In the genomic region with DNA sequence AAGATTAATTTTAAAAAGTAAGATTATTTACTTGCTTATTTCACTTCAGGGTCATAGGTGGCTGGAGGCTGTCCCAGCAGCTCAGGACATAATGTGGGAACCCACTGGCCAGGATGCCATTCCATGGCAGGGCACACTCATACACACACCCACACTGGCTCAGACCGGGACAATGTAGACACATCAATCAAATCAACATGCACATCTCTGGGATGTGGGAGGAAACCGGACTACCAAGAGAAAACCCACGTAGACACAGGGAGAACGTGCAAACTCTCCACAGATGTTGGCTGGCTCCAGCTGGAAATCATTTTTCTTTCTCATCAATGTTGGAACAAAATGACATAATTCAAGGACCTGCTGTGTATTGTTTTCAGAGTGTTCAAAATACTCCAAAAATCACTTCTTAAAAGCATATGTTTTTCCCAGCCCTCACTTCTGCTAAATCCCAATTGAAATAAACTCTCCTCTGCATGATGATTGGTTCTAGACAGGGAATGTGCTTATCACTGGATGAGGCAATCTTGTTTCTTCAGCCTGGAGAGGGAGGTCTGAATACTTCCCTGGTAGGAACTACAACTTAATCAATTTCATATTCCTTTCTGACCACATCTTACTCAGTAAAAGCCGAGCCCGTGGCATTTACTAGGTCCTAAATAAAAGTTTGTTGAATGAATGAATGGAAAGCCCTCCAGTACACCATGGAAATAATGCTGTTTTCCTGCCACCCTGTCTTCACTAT, we compare ENCODE assay signal across 2 cellular contexts.
TF ChIP-seq lines count a peak whose summit lies in the region.

No MANE protein-coding gene starts in this region.

TF ChIP-seq in IMR-90, 13 proteins besides CTCF, POLR2A, EP300 and RAD21:
- no peak for TF ChIP-seq MAZ (IDR thresholded peaks at IDR 0.05; ENCODE audit: borderline replicate concordance, low read depth, low read length)
- no peak for TF ChIP-seq NFE2L2 (IDR thresholded peaks at IDR 0.05; ENCODE audit: low read depth, low read length)
- TF ChIP-seq CEBPB (IDR thresholded peaks at IDR 0.05; ENCODE audit: low read depth, low read length): peak; percentile 43; the same call in 1 of the 2 replicates
TF ChIP-seq in IMR-90: peak in this region for 1.

TF ChIP-seq in K562, 482 proteins besides CTCF, POLR2A, EP300 and RAD21:
- TF ChIP-seq BRCA1 (IDR thresholded peaks at IDR 0.05) (no peak), BRCA1 (CRISPR knock-in tag; IDR thresholded peaks at IDR 0.05) (no peak), RBM22 (IDR thresholded peaks at IDR 0.05; ENCODE audit: low read depth, low read length, poor library complexity, severe bottlenecking) (no peak), TRIM24 (IDR thresholded peaks at IDR 0.05) (peak in 1 of 2 experiments; percentile 34; a peak in 1 of 4 replicates), ZNF133 (CRISPR knock-in tag; IDR thresholded peaks at IDR 0.05) (no peak), CBFA2T3 (IDR thresholded peaks at IDR 0.05) (peak; percentile 21; the same call in 1 of the 2 replicates), ARID1B (IDR thresholded peaks at IDR 0.05) (peak; percentile 48; the same call in 1 of the 2 replicates), L3MBTL2 (IDR thresholded peaks at IDR 0.05) (0 out of 2 replicates have a peak, but pooled peaks have one; percentile 11), ZNF354B (CRISPR knock-in tag; IDR thresholded peaks at IDR 0.05) (no peak), TEAD4 (IDR thresholded peaks at IDR 0.05; ENCODE audit: low read length) (peak; percentile 56; the same call in 1 of the 2 replicates), TEAD4 (CRISPR knock-in tag; IDR thresholded peaks at IDR 0.05; ENCODE audit: borderline replicate concordance) (no peak), CEBPB (tag; IDR thresholded peaks at IDR 0.05) (peak; percentile 90), JUN (IDR thresholded peaks at IDR 0.05; ENCODE audit: borderline replicate concordance, low read depth, low read length) (0 out of 2 replicates have a peak, but pooled peaks have one; percentile 19), JUN (CRISPR knock-in tag; IDR thresholded peaks at IDR 0.05; ENCODE audit: borderline replicate concordance) (no peak), ZNF766 (CRISPR knock-in tag; conservative IDR thresholded peaks at IDR 0.05) (peak; percentile 76), BMI1 (IDR thresholded peaks at IDR 0.05; ENCODE audit: low read length) (peak; percentile 29; the same call in 1 of the 2 replicates), JUND (IDR thresholded peaks at IDR 0.05; ENCODE audit: borderline replicate concordance, low read depth, low read length) (peak; percentile 31; the same call in 1 of the 2 replicates), JUND (tag; IDR thresholded peaks at IDR 0.05; ENCODE audit: borderline replicate concordance, low read depth, low read length) (no peak), CEBPG (CRISPR knock-in tag; IDR thresholded peaks at IDR 0.05) (no peak), CEBPG (tag; conservative IDR thresholded peaks at IDR 0.05 in 1 of 2, IDR thresholded peaks at IDR 0.05 in 1 of 2) (peak; percentile 59 to 64), STAT5A (IDR thresholded peaks at IDR 0.05; ENCODE audit: borderline replicate concordance, low read length) (no peak)
- TF ChIP-seq, protein P1, sequence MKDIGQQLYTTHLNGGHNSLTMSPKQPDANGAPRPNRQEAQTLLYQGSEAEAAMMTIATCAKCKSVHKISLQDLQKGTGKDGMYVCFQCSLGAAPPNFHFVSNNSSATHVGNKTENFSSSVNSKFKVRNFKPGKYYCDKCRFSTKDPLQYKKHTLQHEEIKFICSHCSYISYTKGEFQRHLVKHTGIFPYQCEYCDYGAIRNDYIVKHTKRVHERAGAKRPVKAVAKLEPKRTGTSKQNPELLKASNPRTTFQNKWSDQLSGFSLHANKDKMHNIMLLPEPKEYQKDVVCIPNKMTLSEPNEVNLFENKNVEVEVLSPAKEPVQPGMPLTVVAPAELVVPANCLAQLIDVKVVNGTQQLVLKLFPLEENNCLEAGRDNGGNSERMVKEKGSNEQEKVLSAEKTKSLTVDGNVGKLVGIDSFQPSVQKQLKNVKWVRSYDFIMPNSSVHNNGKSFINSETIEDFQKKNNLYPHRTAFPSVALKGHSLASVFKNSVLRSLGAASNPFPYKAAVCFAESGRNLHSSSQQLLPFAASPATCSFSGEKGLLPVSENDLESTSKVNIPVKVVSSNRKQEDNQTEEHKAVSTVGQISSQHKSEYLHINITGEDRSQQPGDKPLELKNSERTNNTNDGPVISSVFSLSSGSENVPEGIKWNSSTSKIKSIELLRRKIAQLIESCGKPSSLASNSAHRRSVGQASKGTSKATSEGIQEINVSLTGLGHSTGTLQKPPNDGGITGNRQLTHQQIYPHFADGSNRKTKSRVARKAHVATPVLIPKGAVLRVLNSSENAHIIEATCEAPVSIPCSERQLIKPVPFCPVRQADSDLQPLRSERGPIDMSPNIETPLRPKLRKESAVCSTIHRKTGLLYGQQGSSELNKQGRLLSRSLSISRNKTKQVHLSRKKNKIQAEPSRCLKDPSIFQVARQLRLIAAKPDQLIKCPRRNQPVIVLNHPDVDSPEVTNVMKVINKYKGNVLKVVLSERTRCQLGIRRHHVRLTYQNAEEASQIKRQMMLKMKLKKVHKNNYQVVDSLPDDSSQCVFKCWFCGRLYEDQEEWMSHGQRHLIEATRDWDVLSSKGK (CRISPR knock-in tag; IDR thresholded peaks at IDR 0.05): no peak
- TF ChIP-seq, protein P2, sequence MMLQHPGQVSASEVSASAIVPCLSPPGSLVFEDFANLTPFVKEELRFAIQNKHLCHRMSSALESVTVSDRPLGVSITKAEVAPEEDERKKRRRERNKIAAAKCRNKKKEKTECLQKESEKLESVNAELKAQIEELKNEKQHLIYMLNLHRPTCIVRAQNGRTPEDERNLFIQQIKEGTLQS (IDR thresholded peaks at IDR 0.05): peak; percentile 68
- TF ChIP-seq, protein P2 (CRISPR knock-in tag; conservative IDR thresholded peaks at IDR 0.05): no peak
- TF ChIP-seq, protein P3, sequence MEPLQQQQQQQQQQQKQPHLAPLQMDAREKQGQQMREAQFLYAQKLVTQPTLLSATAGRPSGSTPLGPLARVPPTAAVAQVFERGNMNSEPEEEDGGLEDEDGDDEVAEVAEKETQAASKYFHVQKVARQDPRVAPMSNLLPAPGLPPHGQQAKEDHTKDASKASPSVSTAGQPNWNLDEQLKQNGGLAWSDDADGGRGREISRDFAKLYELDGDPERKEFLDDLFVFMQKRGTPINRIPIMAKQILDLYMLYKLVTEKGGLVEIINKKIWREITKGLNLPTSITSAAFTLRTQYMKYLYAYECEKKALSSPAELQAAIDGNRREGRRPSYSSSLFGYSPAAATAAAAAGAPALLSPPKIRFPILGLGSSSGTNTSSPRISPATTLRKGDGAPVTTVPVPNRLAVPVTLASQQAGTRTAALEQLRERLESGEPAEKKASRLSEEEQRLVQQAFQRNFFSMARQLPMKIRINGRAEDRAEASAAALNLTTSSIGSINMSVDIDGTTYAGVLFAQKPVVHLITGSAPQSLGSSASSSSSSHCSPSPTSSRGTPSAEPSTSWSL (CRISPR knock-in tag; IDR thresholded peaks at IDR 0.05; ENCODE audit: borderline replicate concordance): no peak
